ENCODE assay signal across 18 cellular contexts in the genomic region with DNA sequence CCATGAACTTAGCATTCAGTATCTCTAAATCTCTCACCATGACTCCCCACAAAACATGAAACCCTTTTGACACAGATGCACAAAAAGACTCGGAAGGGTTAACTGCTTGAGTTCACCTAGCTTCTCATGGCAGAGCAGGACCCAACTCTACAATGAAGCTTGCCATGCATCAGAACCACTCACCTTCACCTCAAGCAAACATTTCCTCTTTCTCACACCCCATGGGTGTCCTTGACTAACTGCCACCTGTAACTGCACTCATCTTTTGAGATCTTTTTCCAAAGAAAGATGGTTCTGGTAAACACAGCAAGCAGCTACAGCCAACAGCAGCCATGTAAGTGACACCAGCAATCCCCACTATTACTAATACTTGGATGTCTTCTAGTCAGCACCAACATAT.
DNase-seq lines count a peak whose midpoint lies in the region; ATAC-seq, FAIRE-seq and TF ChIP-seq lines count a peak whose summit lies in the region.
"Had no signal": no experiment of that assay in that cellular context is flagged by ENCODE, and none has a peak within 500 bp of the region (broad histone marks: within the 10 kb centered on the region; RNA-seq: fewer than 3 reads in every experiment).

No MANE protein-coding gene starts in this region.

- H3K36me3 ChIP-seq in HepG2 (replicated peaks in 1 of 2; ENCODE audit: control insufficient read depth in 1 of 2, insufficient read depth in 2 of 2, low read length in 2 of 2), result no peaks in the 10 kb centered on the region; a peak in 1 of 5 replicates
- no peaks in the 10 kb centered on the region for H3K36me3 ChIP-seq in right lobe of liver
- H3K36me3 ChIP-seq in OCI-LY1 (ENCODE audit: insufficient read depth, low read length), result peaks cover 11% of the 10 kb centered on the region; the same call in 1 of the 2 replicates
- no peaks in the 10 kb centered on the region for H3K36me3 ChIP-seq in mucosa of descending colon (ENCODE audit: low read depth)

- H3K9ac ChIP-seq in HepG2 (ENCODE audit: insufficient read depth, low read depth, low read length) (no peak overlapping the region), OCI-LY1 (ENCODE audit: low read length) (peak overlapping the region; percentile 27; the same call in 1 of the 2 replicates)
- H3K9ac ChIP-seq: SK-N-SH had no signal

- in situ Hi-C loops in HepG2 (cut with HindIII; ENCODE audit: extremely low pct_ligation_motif_present, low pct_unique_long_range_greater_than_20kb), result no loop called here

- no peaks in the 10 kb centered on the region for H3K27me3 ChIP-seq in HepG2 (ENCODE audit: control insufficient read depth in 1 of 2, insufficient read depth in 2 of 2, low read length in 2 of 2)
- no peaks in the 10 kb centered on the region for H3K27me3 ChIP-seq in right lobe of liver
- H3K27me3 ChIP-seq in OCI-LY1 (ENCODE audit: insufficient read depth, low read length), result no peaks in the 10 kb centered on the region

- no peak for FAIRE-seq in HepG2 (lab: Jason Lieb, UNC)
- FAIRE-seq: HTR-8/SVneo had no signal

- no peak for TF ChIP-seq POLR2A in HepG2 (IDR thresholded peaks at IDR 0.05; ENCODE audit: insufficient read depth in 1 of 2, low read depth in 2 of 2, low read length in 2 of 2)
- no peak for TF ChIP-seq POLR2A in right lobe of liver (IDR thresholded peaks at IDR 0.05)

- intact Hi-C loops in HepG2 (cut with micrococcal nuclease; ENCODE audit: unreplicated experiment), result no loop called here
- intact Hi-C loops in right lobe of liver (cut with DNase I), result no loop called here
- intact Hi-C loops in mucosa of descending colon (cut with DNase I, micrococcal nuclease), result no loop called here

- H3K9me2 ChIP-seq in OCI-LY1 (ENCODE audit: low read depth, low read length), result no peaks in the 10 kb centered on the region
- H3K9me2 ChIP-seq: SK-N-SH had no signal

- no TSS peak for BruUV-seq in HepG2 (replicated peaks; lab: Mats Ljungman, UMichigan)

- peaks cover 9% of the 10 kb centered on the region; the same call in 1 of the 2 replicates for H3F3A ChIP-seq in OCI-LY1 (ENCODE audit: insufficient read depth, low read length)

- WGBS in HepG2 (ENCODE audit: low lambda C conversion rate), result 100% methylated on average over 1 of the region's 1 CpG
- WGBS in right lobe of liver (ENCODE audit: insufficient coverage, low coverage, low lambda C conversion rate, missing lambda C conversion rate), result no CpG with 5 or more reads among the region's 1 CpG

- DNase-seq in HepG2 (ENCODE audit: low spot score), result no peak
- DNase-seq in right lobe of liver, result no peak
- peak; percentile 11 for DNase-seq in fibroblast of the aortic adventitia (ENCODE audit: low read depth)
- no peak for DNase-seq in stimulated activated CD4-positive, alpha-beta T cell treated with anti-CD3 and anti-CD28 coated beads, Interleukin-4, amount 100 ng/mL, for 4 hours
- no peak for DNase-seq in mucosa of descending colon
- DNase-seq in amniotic stem cell (lab: John Stamatoyannopoulos, UW), result no peak
- DNase-seq: H7, MV-4-11, NCI-H1417 treated with DMSO at 0.1 percent for 48 hours, NCI-H2029 treated with DMSO at 0.1 percent for 48 hours, NCI-H510A treated with DMSO at 0.1 percent for 48 hours, SHP77, SK-N-SH had no signal

- H3K4me1 ChIP-seq in HepG2 (ENCODE audit: insufficient read depth, low read length) (peaks cover 34% of the 10 kb centered on the region), right lobe of liver (peaks cover 0 to 11% (median 4%) of the 10 kb centered on the region in 4 donors), OCI-LY1 (ENCODE audit: insufficient read depth, low read length, severe bottlenecking) (peaks cover 87% of the 10 kb centered on the region), mucosa of descending colon (ENCODE audit: low read depth) (no peaks in the 10 kb centered on the region)

- H3K4me2 ChIP-seq in HepG2 (ENCODE audit: low read depth, low read length) (no peak overlapping the region), OCI-LY1 (ENCODE audit: low read length) (peak overlapping the region; percentile 66)
- H3K4me2 ChIP-seq: SK-N-SH had no signal

- no peak for TF ChIP-seq EP300 in HepG2 (IDR thresholded peaks at IDR 0.05; ENCODE audit: low read depth in 2 of 2, low read length in 2 of 2)
- TF ChIP-seq EP300 in HepG2 (CRISPR knock-in tag; IDR thresholded peaks at IDR 0.05; ENCODE audit: borderline replicate concordance), result no peak

- H3K79me2 ChIP-seq in HepG2 (ENCODE audit: insufficient read depth, low read length), result no peaks in the 10 kb centered on the region
- no peaks in the 10 kb centered on the region for H3K79me2 ChIP-seq in OCI-LY1 (ENCODE audit: insufficient read depth, low read length)

- H2AFZ ChIP-seq in HepG2 (ENCODE audit: low read length) (no peak overlapping the region), OCI-LY1 (ENCODE audit: low read length) (no peak overlapping the region)

- H3K4me3 ChIP-seq in HepG2 (replicated peaks in 1 of 3; ENCODE audit: insufficient read depth in 1 of 3, low read depth in 2 of 3, low read length in 3 of 3), result no peak overlapping the region
- H3K4me3 ChIP-seq in right lobe of liver, result no peak overlapping the region
- no peak overlapping the region for H3K4me3 ChIP-seq in OCI-LY1 (ENCODE audit: low read depth, low read length, poor library complexity, severe bottlenecking)
- no peak overlapping the region for H3K4me3 ChIP-seq in fibroblast of the aortic adventitia (ENCODE audit: low read depth, low read length)
- H3K4me3 ChIP-seq in mucosa of descending colon, result no peak overlapping the region

- CTCF ChIA-PET in HepG2 (lab: Yijun Ruan, JAX; ENCODE audit: low intra/inter-chr PET ratio, low total read pairs), result no interaction called here

- no peaks in the 10 kb centered on the region for H4K20me1 ChIP-seq in HepG2 (ENCODE audit: insufficient read depth, low read length)
- H4K20me1 ChIP-seq in OCI-LY1 (ENCODE audit: insufficient read depth, low read length), result no peaks in the 10 kb centered on the region

- TF ChIP-seq RAD21 in HepG2 (CRISPR knock-in tag; IDR thresholded peaks at IDR 0.05), result no peak

- TF ChIP-seq CTCF in HepG2 (CRISPR knock-in tag; IDR thresholded peaks at IDR 0.05) (no peak), right lobe of liver (IDR thresholded peaks at IDR 0.05) (no peak), OCI-LY1 (IDR thresholded peaks at IDR 0.05; ENCODE audit: low read length) (no peak), fibroblast of the aortic adventitia (IDR thresholded peaks at IDR 0.05; ENCODE audit: insufficient read depth, low read length) (no peak), mucosa of descending colon (IDR thresholded peaks at IDR 0.05) (no peak)

- H3K27ac ChIP-seq in HepG2 (ENCODE audit: extremely low read length, insufficient read depth, low read length) (no peak overlapping the region), right lobe of liver (no peak overlapping the region), OCI-LY1 (ENCODE audit: low read depth, low read length, poor library complexity, severe bottlenecking) (peak overlapping the region; percentile 99)
- H3K27ac ChIP-seq: C4-2B, HL-60 had no signal

- ATAC-seq in HepG2 (no peak), right lobe of liver (no peak), HG02981 (IDR thresholded peaks at IDR 0.05; ENCODE audit: unreplicated experiment) (no peak), mucosa of descending colon (no peak)

- H3K9me3 ChIP-seq in HepG2 (ENCODE audit: low read length), result no peaks in the 10 kb centered on the region
- no peaks in the 10 kb centered on the region for H3K9me3 ChIP-seq in right lobe of liver
- H3K9me3 ChIP-seq in OCI-LY1 (ENCODE audit: low read length), result no peaks in the 10 kb centered on the region
- no peaks in the 10 kb centered on the region for H3K9me3 ChIP-seq in mucosa of descending colon
- H3K9me3 ChIP-seq: SK-N-SH had no signal

- POLR2A ChIA-PET in HepG2 (lab: Yijun Ruan, JAX), result interaction anchor here (1.3 kb wide), 1 partner anchor 99 kb away, joined by 4 read pairs; no protein-coding TSS in a partner anchor

TF ChIP-seq in HepG2, 621 proteins besides CTCF, POLR2A, EP300 and RAD21:
- TF ChIP-seq RBM22 (optimal IDR thresholded peaks at IDR 0.05; ENCODE audit: low read length), result peak; percentile 60
- TF ChIP-seq, protein P1, sequence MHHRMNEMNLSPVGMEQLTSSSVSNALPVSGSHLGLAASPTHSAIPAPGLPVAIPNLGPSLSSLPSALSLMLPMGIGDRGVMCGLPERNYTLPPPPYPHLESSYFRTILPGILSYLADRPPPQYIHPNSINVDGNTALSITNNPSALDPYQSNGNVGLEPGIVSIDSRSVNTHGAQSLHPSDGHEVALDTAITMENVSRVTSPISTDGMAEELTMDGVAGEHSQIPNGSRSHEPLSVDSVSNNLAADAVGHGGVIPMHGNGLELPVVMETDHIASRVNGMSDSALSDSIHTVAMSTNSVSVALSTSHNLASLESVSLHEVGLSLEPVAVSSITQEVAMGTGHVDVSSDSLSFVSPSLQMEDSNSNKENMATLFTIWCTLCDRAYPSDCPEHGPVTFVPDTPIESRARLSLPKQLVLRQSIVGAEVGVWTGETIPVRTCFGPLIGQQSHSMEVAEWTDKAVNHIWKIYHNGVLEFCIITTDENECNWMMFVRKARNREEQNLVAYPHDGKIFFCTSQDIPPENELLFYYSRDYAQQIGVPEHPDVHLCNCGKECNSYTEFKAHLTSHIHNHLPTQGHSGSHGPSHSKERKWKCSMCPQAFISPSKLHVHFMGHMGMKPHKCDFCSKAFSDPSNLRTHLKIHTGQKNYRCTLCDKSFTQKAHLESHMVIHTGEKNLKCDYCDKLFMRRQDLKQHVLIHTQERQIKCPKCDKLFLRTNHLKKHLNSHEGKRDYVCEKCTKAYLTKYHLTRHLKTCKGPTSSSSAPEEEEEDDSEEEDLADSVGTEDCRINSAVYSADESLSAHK (CRISPR knock-in tag; IDR thresholded peaks at IDR 0.05; ENCODE audit: borderline replicate concordance), result no peak
TF ChIP-seq in HepG2: peak in this region for 1.
